Comparison of ENCODE assay signal across 18 cellular contexts in the genomic region with DNA sequence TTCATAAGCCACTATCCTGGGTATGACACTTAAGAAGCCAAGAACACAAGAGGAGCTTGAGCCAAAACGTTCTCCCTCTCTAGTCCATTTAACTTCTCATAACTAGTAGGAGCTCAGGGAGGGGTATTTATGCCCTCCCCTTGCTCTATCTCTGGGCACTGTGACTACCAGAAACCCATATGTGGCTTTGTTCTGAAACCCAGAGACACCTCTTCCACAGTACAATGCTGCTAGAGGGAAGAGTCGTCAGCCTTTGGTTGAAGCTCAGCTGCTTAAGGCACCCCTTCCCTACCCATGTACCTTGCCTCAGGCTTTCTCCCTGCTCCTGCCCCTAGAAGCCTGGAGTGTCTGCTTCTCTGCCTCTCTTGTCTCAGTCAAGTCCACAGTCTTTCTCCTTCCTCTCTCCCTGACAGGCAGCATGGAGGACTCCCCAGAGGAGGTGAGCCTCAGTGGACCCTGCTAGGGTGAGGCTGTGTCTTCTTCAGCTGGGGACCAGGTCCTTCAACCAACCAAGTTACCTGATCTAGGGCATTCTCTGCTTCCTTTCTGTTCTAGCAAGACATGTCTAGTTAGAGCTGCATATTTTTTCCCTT.
"Had no signal": no experiment of that assay in that cellular context is flagged by ENCODE, and none has a peak within 500 bp of the region (broad histone marks: within the 10 kb centered on the region; RNA-seq: fewer than 3 reads in every experiment).

No MANE protein-coding gene starts in this region.

- H3K9ac ChIP-seq: SK-N-SH had no signal

- DNase-seq: Karpas-422, KG1, MG63, NCI-H1092, NCI-H1105 treated with DMSO at 0.1 percent for 48 hours, NCI-H1417 treated with DMSO at 0.1 percent for 48 hours, NCI-H146, NCI-H1694 treated with DMSO at 0.1 percent for 48 hours, NCI-H1930, NCI-H2081, NCI-H2107, NCI-H2227 treated with DMSO at 0.1 percent for 48 hours, NCI-H524, NCI-H526 treated with DMSO at 0.1 percent for 48 hours, NCI-H748 treated with DMSO at 0.1 percent for 48 hours, SHP77, SK-N-SH had no signal

- H3K27ac ChIP-seq: RWPE1 had no signal

- H3K27me3 ChIP-seq: MG63 had no signal

- H3K9me3 ChIP-seq: MG63, SK-N-SH had no signal

- H3K4me3 ChIP-seq: MG63 had no signal

- H3K36me3 ChIP-seq: MG63 had no signal

- H3K4me2 ChIP-seq: SK-N-SH had no signal
